In genomic region chr17:17344507-17345293, GRCh38 we compare ENCODE assay signal across 1 cellular context.
A peak's percentile ranks its signal among the peaks of the same experiment; 100 is the strongest.
TF ChIP-seq lines count a peak whose summit lies in the region.

No MANE protein-coding gene starts in this region.

TF ChIP-seq in HepG2, 621 proteins besides CTCF, POLR2A, EP300 and RAD21 (continued from another document and continues in another):
- no peak for TF ChIP-seq ZNF407 (CRISPR knock-in tag; IDR thresholded peaks at IDR 0.05; ENCODE audit: not compliant biosample characterization)
- TF ChIP-seq ZNF441 (CRISPR knock-in tag; IDR thresholded peaks at IDR 0.05; ENCODE audit: borderline replicate concordance): no peak
- no peak for TF ChIP-seq ARID3A (IDR thresholded peaks at IDR 0.05; ENCODE audit: low read depth, low read length)
- peak; percentile 41; the same call in 1 of the 2 replicates for TF ChIP-seq DNMT3B (CRISPR knock-in tag; conservative IDR thresholded peaks at IDR 0.05)
- peak; percentile 69; the same call in 1 of the 2 replicates for TF ChIP-seq NFKBIZ (CRISPR knock-in tag; IDR thresholded peaks at IDR 0.05)
- no peak for TF ChIP-seq ZNF264 (CRISPR knock-in tag; IDR thresholded peaks at IDR 0.05)
- peak; percentile 77 for TF ChIP-seq SP5 (CRISPR knock-in tag; IDR thresholded peaks at IDR 0.05; ENCODE audit: borderline replicate concordance, low read depth)
- no peak for TF ChIP-seq MBNL3 (CRISPR knock-in tag; conservative IDR thresholded peaks at IDR 0.05)
- no peak for TF ChIP-seq ZC3H4 (CRISPR knock-in tag; IDR thresholded peaks at IDR 0.05; ENCODE audit: borderline replicate concordance)
- no peak for TF ChIP-seq GPN1 (CRISPR knock-in tag; IDR thresholded peaks at IDR 0.05; ENCODE audit: borderline replicate concordance)
- peak; percentile 43; the same call in 1 of the 2 replicates for TF ChIP-seq ZMYM3 (CRISPR knock-in tag; IDR thresholded peaks at IDR 0.05)
- TF ChIP-seq ZSCAN21 (CRISPR knock-in tag; IDR thresholded peaks at IDR 0.05; ENCODE audit: borderline replicate concordance): no peak
- no peak for TF ChIP-seq PRDM4 (CRISPR knock-in tag; IDR thresholded peaks at IDR 0.05; ENCODE audit: borderline replicate concordance)
- no peak for TF ChIP-seq ZNF704 (CRISPR knock-in tag; IDR thresholded peaks at IDR 0.05; ENCODE audit: borderline replicate concordance)
- no peak for TF ChIP-seq E2F2 (CRISPR knock-in tag; IDR thresholded peaks at IDR 0.05; ENCODE audit: borderline replicate concordance)
- peak; percentile 30; the same call in 1 of the 2 replicates for TF ChIP-seq PHF21A (CRISPR knock-in tag; IDR thresholded peaks at IDR 0.05)
- no peak for TF ChIP-seq ZNF121 (CRISPR knock-in tag; IDR thresholded peaks at IDR 0.05)
- TF ChIP-seq MXD3 (CRISPR knock-in tag; IDR thresholded peaks at IDR 0.05): peak; percentile 77; the same call in 1 of the 2 replicates
- no peak for TF ChIP-seq TFDP2 (CRISPR knock-in tag; IDR thresholded peaks at IDR 0.05)
- no peak for TF ChIP-seq ZNF724P (CRISPR knock-in tag; IDR thresholded peaks at IDR 0.05; ENCODE audit: borderline replicate concordance)
- no peak for TF ChIP-seq ZFYVE20 (CRISPR knock-in tag; IDR thresholded peaks at IDR 0.05; ENCODE audit: borderline replicate concordance, low read depth)
- no peak for TF ChIP-seq TRIM22 (IDR thresholded peaks at IDR 0.05)
- 0 out of 2 replicates have a peak, but pooled peaks have one; percentile 46 for TF ChIP-seq PRDM10 (CRISPR knock-in tag; IDR thresholded peaks at IDR 0.05; ENCODE audit: low read depth)
- no peak for TF ChIP-seq MLXIP (CRISPR knock-in tag; IDR thresholded peaks at IDR 0.05; ENCODE audit: borderline replicate concordance)
